Comparison of ENCODE assay signal across 7 cellular contexts in the genomic region with DNA sequence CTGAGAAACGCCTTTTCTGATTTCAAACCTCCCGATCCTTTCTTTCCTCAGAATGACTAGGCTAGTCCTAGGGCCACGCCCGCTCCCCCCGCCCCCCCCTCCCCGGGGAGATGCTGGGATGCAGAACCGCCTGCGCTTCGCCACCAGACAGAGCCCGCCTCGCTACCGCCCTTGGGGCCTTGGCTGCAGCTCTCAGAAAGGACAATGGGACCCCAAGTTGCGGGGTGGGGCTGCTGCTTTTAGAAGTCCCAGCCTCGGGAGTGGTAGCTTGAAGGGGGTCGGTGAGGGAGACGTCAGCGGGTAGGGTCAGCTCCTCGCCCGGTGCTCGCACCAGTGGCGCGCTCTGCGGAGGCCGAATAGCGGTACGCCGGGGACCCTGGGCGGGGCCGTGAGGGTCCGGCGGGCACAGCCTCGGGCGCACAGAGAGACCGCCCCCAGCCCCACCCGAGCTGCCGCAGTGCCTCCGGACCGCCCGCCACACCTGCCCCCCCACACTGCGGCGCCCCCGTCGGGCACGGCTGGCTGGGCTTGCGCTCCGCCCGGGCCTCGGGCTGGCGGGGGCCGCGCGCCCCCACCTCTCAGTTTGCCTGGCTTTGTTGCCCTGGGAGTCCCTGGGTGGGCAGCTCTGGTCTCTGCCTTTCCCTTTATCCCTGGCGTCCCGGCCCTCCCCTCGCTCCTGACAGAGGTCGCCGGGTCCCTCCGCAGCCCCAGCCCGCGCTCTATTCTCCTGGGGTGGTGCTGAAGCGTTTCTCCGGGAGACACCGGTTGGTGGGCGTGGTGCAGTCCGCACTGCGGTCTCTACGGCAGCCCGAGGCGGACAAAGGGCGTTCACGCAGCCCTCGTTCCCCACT. TPM values are rescaled to one million over a fixed set of nuclear protein-coding genes. Genes with fewer than 3 reads are reported as not detected.
A peak's percentile ranks its signal among the peaks of the same experiment; 100 is the strongest.
DNase-seq lines count a peak whose midpoint lies in the region; ATAC-seq, FAIRE-seq and TF ChIP-seq lines count a peak whose summit lies in the region.

No MANE protein-coding gene starts in this region.

- CTCF ChIA-PET in H1 (lab: Charles Lee; ENCODE audit: partially characterized antibody): interaction anchor here (0.5 to 1.4 kb wide), 5 partner anchors 14 to 326 kb away, joined by 3 to 4 read pairs (median 4); no protein-coding TSS in a partner anchor

- H3K14ac ChIP-seq in H1 (ENCODE audit: insufficient read length): no peak overlapping the region

- no peak overlapping the region for H2BK120ac ChIP-seq in H1 (replicated peaks; ENCODE audit: low read depth, low read length)

- H3K4me3 ChIP-seq in GM08714 (ENCODE audit: low read length) (peak overlapping the region; percentile 59), H1 (ENCODE audit: extremely low read depth in 1 of 4, insufficient read depth in 2 of 4, low read depth in 3 of 4, low read length in 4 of 4) (peak overlapping the region; percentile 84 to 98 (median 94)), right lobe of liver (peak overlapping the region; percentile 29 to 52 (median 48))

- WGBS in H1 (ENCODE audit: extremely low coverage in 1 of 2, insufficient coverage in 1 of 2, insufficient read length in 1 of 2, insufficient replicate concordance in 2 of 2, low coverage in 1 of 2, low lambda C conversion rate in 2 of 2, missing lambda C conversion rate in 1 of 2), 2 experiments: 2% methylated on average over 33 of the region's 72 CpGs; no CpG with 5 or more reads in 1 of the 2 experiments
- WGBS in right lobe of liver (ENCODE audit: insufficient coverage, low coverage, low lambda C conversion rate, missing lambda C conversion rate): 2% methylated on average over 21 of the region's 72 CpGs

- POLR2A ChIA-PET in H1 (lab: Charles Lee; ENCODE audit: partially characterized antibody): interaction anchor here (0.7 to 7.7 kb wide), 14 partner anchors 10 to 522 kb away, joined by 3 to 72 read pairs (median 4); a partner anchor contains a TSS

- H3K36me3 ChIP-seq in H1 (ENCODE audit: control insufficient read depth in 2 of 4, insufficient read depth in 4 of 4, low read length in 3 of 4): peaks cover 0 to 13% (median 0%) of the 10 kb centered on the region in 4 experiments; a peak in 1 of 8 replicates
- H3K36me3 ChIP-seq in right lobe of liver: no peaks in the 10 kb centered on the region

- no peak overlapping the region for H2AFZ ChIP-seq in H1 (ENCODE audit: low read length)

- no peak overlapping the region for H2AK5ac ChIP-seq in H1 (ENCODE audit: low read depth, low read length)

- ATAC-seq in right lobe of liver (peak; percentile 59 to 71 (median 64)), GM18502 (IDR thresholded peaks at IDR 0.05; ENCODE audit: poor library complexity, unreplicated experiment) (no peak)

- H3K4me1 ChIP-seq in H1 (replicated peaks in 1 of 4; ENCODE audit: control insufficient read depth in 3 of 4, insufficient read depth in 4 of 4, low read length in 3 of 4) (peaks cover 3 to 12% (median 6%) of the 10 kb centered on the region in 4 experiments; a peak in 6 of 7 replicates), right lobe of liver (peaks cover 0 to 8% (median 0%) of the 10 kb centered on the region in 4 donors)

- H4K8ac ChIP-seq in H1 (ENCODE audit: extremely low read depth, insufficient read depth, low read length): peak overlapping the region; percentile 94

- 0 out of 2 replicates have a peak, but pooled peaks cover 2% of the 10 kb centered on the region for H3K79me1 ChIP-seq in H1 (ENCODE audit: low read depth, low read length)

- H3K9ac ChIP-seq in H1 (replicated peaks in 1 of 4; ENCODE audit: extremely low read depth in 1 of 4, low read depth in 3 of 4, low read length in 3 of 4): peak overlapping the region; percentile 73 to 82 (median 78)

- TF ChIP-seq POLR2A in H1 (IDR thresholded peaks at IDR 0.05; ENCODE audit: control extremely low read depth in 1 of 2, low read depth in 2 of 2, low read length in 2 of 2): peak in 1 of 2 experiments; percentile 64; a peak in 1 of 3 replicates
- TF ChIP-seq POLR2A in right lobe of liver (IDR thresholded peaks at IDR 0.05): no peak

- peak overlapping the region; percentile 75 for H4K91ac ChIP-seq in H1 (replicated peaks; ENCODE audit: insufficient read length, low read length)

- no peak overlapping the region for H2BK20ac ChIP-seq in H1 (ENCODE audit: low read length)

- peaks cover 0 to 1% of the 10 kb centered on the region in 2 experiments for H4K20me1 ChIP-seq in H1 (replicated peaks in 1 of 2; ENCODE audit: control insufficient read depth in 1 of 2, insufficient read depth in 2 of 2, low read length in 2 of 2)

- DNase-seq in HT1080 (ENCODE audit: low read depth) (peak; percentile 66), SHP77 treated with DMSO at 0.1 percent for 48 hours (lab: John Stamatoyannopoulos, UW) (peak; percentile 13), H1 (ENCODE audit: low read depth in 1 of 2, low spot score in 2 of 2) (peak in 1 of 2 experiments; percentile 86), right lobe of liver (peak in 2 of 3 donors; percentile 45 to 58), stromal cell of bone marrow (ENCODE audit: low read depth) (peak; percentile 54)

- TF ChIP-seq EP300 in H1 (IDR thresholded peaks at IDR 0.05; ENCODE audit: borderline replicate concordance in 1 of 2, low read depth in 2 of 2, low read length in 2 of 2): peak in 1 of 2 experiments; percentile 41; a peak in 1 of 3 replicates

- H3K79me2 ChIP-seq in H1 (ENCODE audit: control insufficient read depth in 1 of 2, insufficient read depth in 2 of 2, low read length in 2 of 2): peaks cover 7 to 46% of the 10 kb centered on the region in 2 experiments

- peak overlapping the region; percentile 18 for H4K5ac ChIP-seq in H1 (ENCODE audit: insufficient read length, low read depth, low read length)

- FAIRE-seq in H1 (lab: Jason Lieb, UNC): no peak

- peak overlapping the region; percentile 50; the same call in 1 of the 2 replicates for H3K27ac ChIP-seq in H1 (ENCODE audit: low read depth, low read length)
- no peak overlapping the region for H3K27ac ChIP-seq in right lobe of liver

- H3K4me2 ChIP-seq in H1 (ENCODE audit: insufficient read depth in 1 of 2, low read depth in 2 of 2, low read length in 2 of 2): peak overlapping the region; percentile 76 to 98

- H3K9me3 ChIP-seq in H1 (ENCODE audit: insufficient read depth in 2 of 2, low read depth in 1 of 2, low read length in 1 of 2) (no peaks in the 10 kb centered on the region), right lobe of liver (no peaks in the 10 kb centered on the region)

- peak overlapping the region; percentile 42; the same call in 1 of the 2 replicates for H3K18ac ChIP-seq in H1 (ENCODE audit: extremely low read depth, low read length)

- no peak overlapping the region for H3K56ac ChIP-seq in H1 (replicated peaks; ENCODE audit: insufficient read length, low read depth, low read length)

- no peak overlapping the region for H3K23ac ChIP-seq in H1 (ENCODE audit: insufficient read length)

- intact Hi-C loops in right lobe of liver (cut with DNase I): no loop called here

- TF ChIP-seq RAD21 in H1 (IDR thresholded peaks at IDR 0.05 in 1 of 2, conservative IDR thresholded peaks at IDR 0.05 in 1 of 2; ENCODE audit: low read depth in 2 of 2, low read length in 2 of 2): peak; percentile 9 to 24; a peak in 1 of 4 replicates

- H2BK12ac ChIP-seq in H1 (ENCODE audit: low read depth, low read length): no peak overlapping the region

- no peak for TF ChIP-seq CTCF in H1 (IDR thresholded peaks at IDR 0.05; ENCODE audit: control extremely low read depth in 1 of 3, insufficient read depth in 1 of 3, low read depth in 1 of 3, low read length in 3 of 3)
- TF ChIP-seq CTCF in right lobe of liver (IDR thresholded peaks at IDR 0.05): no peak

- H3K4ac ChIP-seq in H1 (replicated peaks; ENCODE audit: insufficient read length, low read depth, low read length): no peak overlapping the region

- H3K27me3 ChIP-seq in H1 (replicated peaks in 1 of 4; ENCODE audit: control insufficient read depth in 3 of 4, extremely low read depth in 1 of 4, insufficient read depth in 3 of 4, low read length in 3 of 4) (no peaks in the 10 kb centered on the region), right lobe of liver (peaks cover 0 to 8% of the 10 kb centered on the region in 2 donors)

- H2BK15ac ChIP-seq in H1 (ENCODE audit: low read length): peak overlapping the region; percentile 36; the same call in 1 of the 2 replicates

- no peak overlapping the region; the same call in 1 of the 2 replicates for H2BK5ac ChIP-seq in H1 (ENCODE audit: low read depth, low read length)

- H3K23me2 ChIP-seq in H1 (ENCODE audit: low read depth, low read length): peaks cover 10% of the 10 kb centered on the region

TF ChIP-seq in H1, 55 proteins besides CTCF, POLR2A, EP300 and RAD21 (continues in another document):
- TF ChIP-seq KDM1A (IDR thresholded peaks at IDR 0.05; ENCODE audit: borderline replicate concordance, low read length) (no peak), ASH2L (IDR thresholded peaks at IDR 0.05; ENCODE audit: low read length) (peak; percentile 77), HDAC6 (IDR thresholded peaks at IDR 0.05; ENCODE audit: low read depth, low read length) (no peak), POLR2AphosphoS5 (IDR thresholded peaks at IDR 0.05; ENCODE audit: low read depth, low read length) (peak; percentile 15; the same call in 1 of the 2 replicates), TBP (IDR thresholded peaks at IDR 0.05; ENCODE audit: low read depth, low read length) (peak; percentile 47; the same call in 1 of the 2 replicates), RNF2 (IDR thresholded peaks at IDR 0.05; ENCODE audit: borderline replicate concordance, low read depth, low read length, missing control alignments, poor library complexity, severe bottlenecking) (no peak)
- TF ChIP-seq, protein P1, sequence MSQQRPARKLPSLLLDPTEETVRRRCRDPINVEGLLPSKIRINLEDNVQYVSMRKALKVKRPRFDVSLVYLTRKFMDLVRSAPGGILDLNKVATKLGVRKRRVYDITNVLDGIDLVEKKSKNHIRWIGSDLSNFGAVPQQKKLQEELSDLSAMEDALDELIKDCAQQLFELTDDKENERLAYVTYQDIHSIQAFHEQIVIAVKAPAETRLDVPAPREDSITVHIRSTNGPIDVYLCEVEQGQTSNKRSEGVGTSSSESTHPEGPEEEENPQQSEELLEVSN (IDR thresholded peaks at IDR 0.05): no peak

RNA-seq across cellular contexts. Expression of a gene that starts 1.1 kb away (rescaled TPM):
- 52.6 and 75.1 TPM in 2 replicates for total RNA-seq in HT1080 (2014; rRNA removed; shearing (Covaris generic))
- polyA plus RNA-seq in HT1080 (2015; cell fraction: cytosol; rRNA removed): 24.7 and 34.0 TPM in 2 replicates
- 69.4 and 71.2 TPM in 2 replicates for polyA plus RNA-seq in HT1080 (2015; cell fraction: nucleus; rRNA removed)
- 120 TPM in 2 replicates for total RNA-seq in H1 (2021; fragmentation: NEBNext Ultra II Directional; extraction: Animal tissue kit (Norgen Biotek cat#: 25700))
- 24.5 and 70.4 TPM in 2 replicates for polyA plus RNA-seq in H1 (2011; rRNA removed)
- polyA plus RNA-seq in H1 (2011; cell fraction: cytosol; rRNA removed): 20.4 TPM
- 63.1 TPM for polyA plus RNA-seq in H1 (2011; cell fraction: nucleus; rRNA removed)
- 23.2 to 37.8 TPM (median 31.7 TPM) in 4 replicates for polyA plus RNA-seq in H1 (2012, experiment 1 of 2)
- 2.3 TPM for polyA plus RNA-seq in H1 (2012, experiment 2 of 2)
- 30.3 TPM for polyA plus RNA-seq in H1 (2013, experiment 1 of 2)
- polyA plus RNA-seq in H1 (2013, experiment 2 of 2): 27.6 TPM
- 71.2 and 113 TPM in 2 replicates for polyA minus RNA-seq in H1 (2011; rRNA and poly(A)+ RNA removed)
- polyA minus RNA-seq in H1 (2011; cell fraction: cytosol; rRNA and poly(A)+ RNA removed): 46.2 TPM
- 150 TPM for polyA minus RNA-seq in H1 (2011; cell fraction: nucleus; rRNA and poly(A)+ RNA removed)
- total RNA-seq in right lobe of liver: 10 to 100 TPM in 2 of 6 experiments, 1 to 10 TPM in 4; 2.4 to 14.0 (median 5.3) TPM
